1 cellular context compared by ENCODE assay signal in genomic region chr2:128304715-128305554, GRCh38.
TF ChIP-seq lines count a peak whose summit lies in the region.

No MANE protein-coding gene starts in this region.

TF ChIP-seq in K562, 482 proteins besides CTCF, POLR2A, EP300 and RAD21 (continued from another document):
- TF ChIP-seq PRDM10 (IDR thresholded peaks at IDR 0.05; ENCODE audit: partially characterized antibody) (peak; percentile 74), NR2C2 (CRISPR knock-in tag; IDR thresholded peaks at IDR 0.05) (no peak), NR2C2 (tag; IDR thresholded peaks at IDR 0.05) (peak; percentile 56; the same call in 1 of the 2 replicates)
